ENCODE assay signal across 17 cellular contexts in genomic region chr3:139122612-139123011, GRCh38.
"Had no signal": no experiment of that assay in that cellular context is flagged by ENCODE, and none has a peak within 500 bp of the region (broad histone marks: within the 10 kb centered on the region; RNA-seq: fewer than 3 reads in every experiment).

No MANE protein-coding gene starts in this region.

- H3K27ac Mint-ChIP-seq: activated CD4-positive, alpha-beta T cell treated with anti-CD3 and anti-CD28 coated beads for 36 hours; activated naive CD4-positive, alpha-beta T cell treated with anti-CD3 and anti-CD28 coated beads for 36 hours; activated naive CD8-positive, alpha-beta T cell treated with anti-CD3 and anti-CD28 coated beads, Interleukin-2, amount 50 U/mL, for 24 hours; activated T-helper 2 cell treated with anti-CD3 and anti-CD28 coated beads, Interferon-gamma antibody, Interleukin-2, Interleukin-4, amounts not matched to agents 10 μg/mL and 5 μg/mL and 100 μg/mL, durations not matched to agents 14 hours and 24 hours and 36 hours; endodermal cell; naive B cell had no signal

- H3K27me3 Mint-ChIP-seq: activated CD4-positive, alpha-beta T cell treated with anti-CD3 and anti-CD28 coated beads for 36 hours; activated naive CD8-positive, alpha-beta T cell treated with anti-CD3 and anti-CD28 coated beads, Interleukin-2, amount 50 U/mL, for 24 hours; naive B cell had no signal

- H3K9me3 Mint-ChIP-seq: activated naive CD4-positive, alpha-beta T cell treated with anti-CD3 and anti-CD28 coated beads for 36 hours; activated naive CD8-positive, alpha-beta T cell treated with anti-CD3 and anti-CD28 coated beads, Interleukin-2, amount 50 U/mL, for 24 hours; activated T-helper 2 cell treated with anti-CD3 and anti-CD28 coated beads, Interferon-gamma antibody, Interleukin-2, Interleukin-4, amounts not matched to agents 10 μg/mL and 5 μg/mL and 100 μg/mL, durations not matched to agents 14 hours and 24 hours and 36 hours; endodermal cell; naive B cell had no signal

- H3K4me1 Mint-ChIP-seq: activated CD4-positive, alpha-beta T cell treated with anti-CD3 and anti-CD28 coated beads for 36 hours; activated naive CD8-positive, alpha-beta T cell treated with anti-CD3 and anti-CD28 coated beads, Interleukin-2, amount 50 U/mL, for 24 hours had no signal

- H3K27me3 ChIP-seq: breast epithelium, upper lobe of left lung had no signal

- H3K4me3 ChIP-seq: breast epithelium, skin epidermis, upper lobe of left lung had no signal

- H3K36me3 Mint-ChIP-seq: naive B cell had no signal

- H3K4me3 Mint-ChIP-seq: activated CD4-positive, alpha-beta T cell treated with anti-CD3 and anti-CD28 coated beads for 36 hours; activated naive CD4-positive, alpha-beta T cell treated with anti-CD3 and anti-CD28 coated beads for 36 hours; activated naive CD8-positive, alpha-beta T cell treated with anti-CD3 and anti-CD28 coated beads, Interleukin-2, amount 50 U/mL, for 24 hours; endodermal cell; naive B cell had no signal

- H3K9me3 ChIP-seq: breast epithelium, upper lobe of left lung had no signal

- ATAC-seq: activated CD4-positive, alpha-beta T cell treated with anti-CD3 and anti-CD28 coated beads for 36 hours; activated naive CD8-positive, alpha-beta T cell treated with anti-CD3 and anti-CD28 coated beads, Interleukin-2, amount 50 U/mL, for 24 hours; left colon had no signal

- H3K4me1 ChIP-seq: breast epithelium had no signal

- DNase-seq: activated CD4-positive, alpha-beta T cell treated with anti-CD3 and anti-CD28 coated beads for 36 hours; activated naive CD4-positive, alpha-beta T cell treated with anti-CD3 and anti-CD28 coated beads for 36 hours; activated naive CD8-positive, alpha-beta T cell treated with anti-CD3 and anti-CD28 coated beads, Interleukin-2, amount 50 U/mL, for 24 hours; aorta; dermis blood vessel endothelial cell; left colon; mammary epithelial cell; naive B cell; posterior cingulate gyrus; stimulated activated CD4-positive, alpha-beta T cell treated with anti-CD3 and anti-CD28 coated beads, Interleukin-15, amount 100 ng/mL, for 24 hours; stimulated activated CD4-positive, alpha-beta T cell treated with anti-CD3 and anti-CD28 coated beads, Interleukin-4, amount 100 ng/mL, for 1 hour; stimulated activated naive CD4-positive, alpha-beta T cell treated with Interleukin-2 at 50 U/mL for 16 hours; upper lobe of left lung had no signal

- H3K27ac ChIP-seq: breast epithelium, upper lobe of left lung had no signal

- H3K36me3 ChIP-seq: breast epithelium, upper lobe of left lung had no signal
